18 cellular contexts compared by ENCODE assay signal in genomic region chr12:122921917-122922316, GRCh38. TPM values are rescaled to one million over a fixed set of nuclear protein-coding genes. Genes with fewer than 3 reads are reported as not detected.
DNase-seq lines count a peak whose midpoint lies in the region; ATAC-seq and TF ChIP-seq lines count a peak whose summit lies in the region.
"Had no signal": no experiment of that assay in that cellular context is flagged by ENCODE, and none has a peak within 500 bp of the region (broad histone marks: within the 10 kb centered on the region; RNA-seq: fewer than 3 reads in every experiment).

No MANE protein-coding gene starts in this region.

- no peaks in the 10 kb centered on the region for H3K79me2 ChIP-seq in MM.1S (ENCODE audit: low read length)

- H3K9me2 ChIP-seq in MM.1S (replicated peaks; ENCODE audit: insufficient read depth, low read length) = no peaks in the 10 kb centered on the region

- H3K36me3 ChIP-seq in mucosa of descending colon (ENCODE audit: low read depth) (no peaks in the 10 kb centered on the region), transverse colon (no peaks in the 10 kb centered on the region), MM.1S (replicated peaks; ENCODE audit: insufficient read depth, low read length) (no peaks in the 10 kb centered on the region)

- H3K27ac ChIP-seq in transverse colon (peak overlapping the region; percentile 48 to 79 (median 69)), MM.1S (ENCODE audit: low read length) (no peak overlapping the region)
- H3K27ac ChIP-seq: SK-N-MC had no signal

- H3K9me3 ChIP-seq in mucosa of descending colon = no peaks in the 10 kb centered on the region
- no peaks in the 10 kb centered on the region for H3K9me3 ChIP-seq in transverse colon
- no peaks in the 10 kb centered on the region for H3K9me3 ChIP-seq in MM.1S (replicated peaks; ENCODE audit: insufficient read depth, low read length)

- H3F3A ChIP-seq in MM.1S (ENCODE audit: insufficient read depth, low read length) = peaks cover 4% of the 10 kb centered on the region

- H3K4me3 ChIP-seq in mucosa of descending colon (no peak overlapping the region), transverse colon (no peak overlapping the region), MM.1S (ENCODE audit: low read length) (no peak overlapping the region)
- H3K4me3 ChIP-seq: GM23338, SK-N-MC had no signal

- no peaks in the 10 kb centered on the region for H4K20me1 ChIP-seq in MM.1S (ENCODE audit: insufficient read depth, low read length)

- ATAC-seq in mucosa of descending colon = peak; percentile 59
- no peak for ATAC-seq in HG02571 (IDR thresholded peaks at IDR 0.05; ENCODE audit: unreplicated experiment)
- ATAC-seq in GM19324 (IDR thresholded peaks at IDR 0.05; ENCODE audit: low FRiP score, unreplicated experiment) = no peak
- ATAC-seq: GM23338, Panc1 had no signal

- no peak for TF ChIP-seq CTCF in mucosa of descending colon (IDR thresholded peaks at IDR 0.05)
- no peak for TF ChIP-seq CTCF in transverse colon (IDR thresholded peaks at IDR 0.05)
- no peak for TF ChIP-seq CTCF in MM.1S (IDR thresholded peaks at IDR 0.05; ENCODE audit: low read length)

- no peak for TF ChIP-seq EP300 in transverse colon (IDR thresholded peaks at IDR 0.05; ENCODE audit: low read depth)

- intact Hi-C loops in mucosa of descending colon (cut with DNase I, micrococcal nuclease) = no loop called here
- intact Hi-C loops in transverse colon (cut with DNase I; ENCODE audit: low total_unique reads) = no loop called here

- in situ Hi-C loops in transverse colon (cut with MboI; ENCODE audit: low pct_ligation_motif_present in 1 of 4, low pct_unique_long_range_greater_than_20kb in 1 of 4, low sequenced_read_pairs in 3 of 4) = no loop called here

- DNase-seq in ELF-1 (ENCODE audit: low read depth, low spot score) (peak; percentile 50), NCI-H2029 treated with DMSO at 0.1 percent for 48 hours (lab: John Stamatoyannopoulos, UW) (peak; percentile 20), mucosa of descending colon (peak in 2 of 3 donors; percentile 55 to 69), transverse colon (peak; percentile 59), MM.1S (no peak), NCI-H2081 treated with DMSO at 0.1 percent for 48 hours (lab: John Stamatoyannopoulos, UW) (no peak)
- DNase-seq: ACHN, DMS 273 treated with DMSO at 0.1 percent for 48 hours, GF-D8, KBM-7, MV-4-11, NCI-H187, NCI-H2171 had no signal

- H2AFZ ChIP-seq in MM.1S (ENCODE audit: low read length) = no peak overlapping the region
- H2AFZ ChIP-seq: GM23338 had no signal

- no peak overlapping the region for H3K9ac ChIP-seq in MM.1S (ENCODE audit: low read length)

- H3K27me3 ChIP-seq in transverse colon (no peaks in the 10 kb centered on the region), MM.1S (replicated peaks; ENCODE audit: insufficient read depth, low read length) (no peaks in the 10 kb centered on the region)

- WGBS in transverse colon (ENCODE audit: low coverage in 1 of 2), 2 donors = 50 to 60% methylated on average over 1 to 8 of the region's 8 CpGs

- TF ChIP-seq POLR2A in transverse colon (IDR thresholded peaks at IDR 0.05) = no peak

- H3K4me1 ChIP-seq in mucosa of descending colon (ENCODE audit: low read depth) (peaks cover 53% of the 10 kb centered on the region), transverse colon (peaks cover 11 to 47% (median 16%) of the 10 kb centered on the region in 4 donors), MM.1S (ENCODE audit: low read length) (peaks cover 8% of the 10 kb centered on the region; the same call in 1 of the 2 replicates)

- no peak overlapping the region for H3K4me2 ChIP-seq in MM.1S (ENCODE audit: low read depth, low read length)
- H3K4me2 ChIP-seq: GM23338 had no signal

RNA-seq across cellular contexts. Expression of gene VPS37B, which starts 26.0 kb away (rescaled TPM):
- 100 to 1,000 TPM in 1 of 3 donors, 10 to 100 TPM in 2; 50.7 to 108 (median 81.8) TPM for total RNA-seq in mucosa of descending colon
- total RNA-seq in transverse colon = 100 to 1,000 TPM in 2 of 4 donors, 10 to 100 TPM in 2; 46.6 to 126 (median 104) TPM

RNA-seq across cellular contexts. Expression of gene ABCB9, which starts 44.3 kb away (rescaled TPM):
- 1 to 10 TPM; 6.3 to 8.2 (median 6.4) TPM for total RNA-seq in mucosa of descending colon
- 10 to 100 TPM in 1 of 4 donors, 1 to 10 TPM in 2, under 1 TPM in 1; 0.40 to 15.3 (median 9.2) TPM for total RNA-seq in transverse colon

RNA-seq across cellular contexts. Expression of gene OGFOD2, which starts 53.1 kb away (rescaled TPM):
- total RNA-seq in mucosa of descending colon = 10 to 100 TPM; 17.0 to 25.0 (median 23.7) TPM
- 10 to 100 TPM; 12.0 to 36.0 (median 18.4) TPM for total RNA-seq in transverse colon

RNA-seq across cellular contexts. Expression of gene ARL6IP4, which starts 58.6 kb away (rescaled TPM):
- total RNA-seq in mucosa of descending colon (100 to 1,000 TPM; 127 to 171 (median 128) TPM), transverse colon (100 to 1,000 TPM in 3 of 4 donors, 10 to 100 TPM in 1; 77.4 to 225 (median 184) TPM)

Comparison
In these comparisons a context has a peak if more than half of its experiments do, and no peak if none do; other contexts are left out.
1. DNase-seq: peak in ELF-1 (single experiment), NCI-H2029 treated with DMSO at 0.1 percent for 48 hours (single experiment), mucosa of descending colon (2 of 3) and transverse colon (single experiment); none in MM.1S (single experiment) and NCI-H2081 treated with DMSO at 0.1 percent for 48 hours (single experiment).